30 cellular contexts compared by ENCODE assay signal in genomic region chr10:53597835-53598251, GRCh38.
A peak's percentile ranks its signal among the peaks of the same experiment; 100 is the strongest.
DNase-seq lines count a peak whose midpoint lies in the region; ATAC-seq and TF ChIP-seq lines count a peak whose summit lies in the region.
"Had no signal": no experiment of that assay in that cellular context is flagged by ENCODE, and none has a peak within 500 bp of the region (broad histone marks: within the 10 kb centered on the region; RNA-seq: fewer than 3 reads in every experiment).

No MANE protein-coding gene starts in this region.

- ATAC-seq in Right ventricle myocardium superior (ENCODE audit: poor library complexity): no peak
- ATAC-seq in lower lobe of right lung: no peak
- no peak for ATAC-seq in GM21529 (IDR thresholded peaks at IDR 0.05; ENCODE audit: unreplicated experiment)
- ATAC-seq: effector memory CD8-positive, alpha-beta T cell; naive thymus-derived CD8-positive, alpha-beta T cell; right lobe of liver; stimulated activated naive CD8-positive, alpha-beta T cell treated with anti-CD3 and anti-CD28 coated beads, Interleukin-15, amount 100 ng/mL, for 72 hours; T-helper 17 cell had no signal

- H3K36me3 ChIP-seq in mammary epithelial cell (ENCODE audit: insufficient read depth, low read length): no peaks in the 10 kb centered on the region
- H3K36me3 ChIP-seq in breast epithelium: no peaks in the 10 kb centered on the region
- H3K36me3 ChIP-seq in lower lobe of right lung: no peaks in the 10 kb centered on the region
- H3K36me3 ChIP-seq: brain microvascular endothelial cell, esophagus muscularis mucosa, right lobe of liver, thyroid gland had no signal

- CTCF ChIA-PET in mammary epithelial cell (lab: Charles Lee; ENCODE audit: low non-redundant PET): no interaction called here

- no peaks in the 10 kb centered on the region for H3K79me2 ChIP-seq in mammary epithelial cell (ENCODE audit: insufficient read depth, low read length)
- H3K79me2 ChIP-seq: parathyroid adenoma had no signal

- in situ Hi-C loops in mammary epithelial cell (cut with MboI; ENCODE audit: low sequenced_read_pairs in 2 of 2): no loop called here

- peaks cover 21% of the 10 kb centered on the region for H3K4me1 ChIP-seq in mammary epithelial cell (ENCODE audit: insufficient read depth, low read length)
- no peaks in the 10 kb centered on the region for H3K4me1 ChIP-seq in breast epithelium
- no peaks in the 10 kb centered on the region for H3K4me1 ChIP-seq in lower lobe of right lung
- H3K4me1 ChIP-seq: esophagus muscularis mucosa, parathyroid adenoma, right lobe of liver, thyroid gland had no signal

- H3K9me3 ChIP-seq in mammary epithelial cell (replicated peaks; ENCODE audit: insufficient read depth, low read length) (no peaks in the 10 kb centered on the region), breast epithelium (no peaks in the 10 kb centered on the region), lower lobe of right lung (no peaks in the 10 kb centered on the region)
- H3K9me3 ChIP-seq: esophagus muscularis mucosa, right lobe of liver, thyroid gland had no signal

- intact Hi-C loops in mammary epithelial cell (cut with micrococcal nuclease): loop anchor here (2.0 to 5.0 kb wide), 2 partner anchors 241 to 387 kb away; no protein-coding TSS in a partner anchor
- intact Hi-C loops in breast epithelium (cut with DNase I; ENCODE audit: low total_unique reads): no loop called here
- intact Hi-C loops in Right ventricle myocardium superior (cut with DNase I): no loop called here
- intact Hi-C loops in lower lobe of right lung (cut with DNase I): no loop called here

- no peaks in the 10 kb centered on the region for H3K27me3 ChIP-seq in mammary epithelial cell (ENCODE audit: insufficient read depth, low read length)
- no peaks in the 10 kb centered on the region for H3K27me3 ChIP-seq in breast epithelium
- H3K27me3 ChIP-seq in lower lobe of right lung (ENCODE audit: low read depth): no peaks in the 10 kb centered on the region
- H3K27me3 ChIP-seq: brain microvascular endothelial cell, right lobe of liver, thyroid gland had no signal

- H3K27ac ChIP-seq in mammary epithelial cell (ENCODE audit: insufficient read depth, low read depth, low read length) (peak overlapping the region; percentile 68), breast epithelium (no peak overlapping the region), lower lobe of right lung (no peak overlapping the region)
- H3K27ac ChIP-seq: 22Rv1, brain microvascular endothelial cell, esophagus muscularis mucosa, parathyroid adenoma, right lobe of liver, SK-N-MC, thyroid gland had no signal

- dilution Hi-C loops in mammary epithelial cell (cut with HindIII; ENCODE audit: low sequenced_read_pairs): no loop called here

- H3K4me3 ChIP-seq in mammary epithelial cell (replicated peaks in 1 of 3; ENCODE audit: insufficient read depth in 1 of 3, low read depth in 2 of 3, low read length in 3 of 3) (no peak overlapping the region), breast epithelium (no peak overlapping the region), lower lobe of right lung (no peak overlapping the region)
- H3K4me3 ChIP-seq: esophagus muscularis mucosa, right lobe of liver, SK-N-MC, thyroid gland had no signal

- H4K20me1 ChIP-seq in mammary epithelial cell (ENCODE audit: insufficient read depth, low read length): no peaks in the 10 kb centered on the region

- H3K4me2 ChIP-seq in mammary epithelial cell (ENCODE audit: insufficient read depth, low read depth, low read length): no peak overlapping the region

- no peak for TF ChIP-seq CTCF in mammary epithelial cell (conservative IDR thresholded peaks at IDR 0.05 in 1 of 2, IDR thresholded peaks at IDR 0.05 in 1 of 2; ENCODE audit: extremely low read depth in 1 of 2, insufficient read depth in 1 of 2, low read depth in 1 of 2, low read length in 2 of 2)
- TF ChIP-seq CTCF in breast epithelium (IDR thresholded peaks at IDR 0.05): no peak
- TF ChIP-seq CTCF in lower lobe of right lung (IDR thresholded peaks at IDR 0.05): no peak

- 82% methylated on average over 2 of the region's 2 CpGs for WGBS in mammary epithelial cell (ENCODE audit: low coverage, missing lambda C conversion rate)

- peak overlapping the region; percentile 58 for H2AFZ ChIP-seq in mammary epithelial cell (ENCODE audit: low read depth, low read length)
- H2AFZ ChIP-seq: parathyroid adenoma had no signal

- TF ChIP-seq POLR2A in breast epithelium (IDR thresholded peaks at IDR 0.05): no peak

- DNase-seq in mammary epithelial cell (no peak), breast epithelium (ENCODE audit: low spot score in 2 of 2) (no peak), iPS DF 4.7 (ENCODE audit: extremely low read depth, low spot score) (peak; percentile 88), myocyte (ENCODE audit: low read depth) (peak; percentile 3), OCI-M2 (lab: John Stamatoyannopoulos, UW; ENCODE audit: unreplicated experiment) (no peak), Right ventricle myocardium superior (no peak), lower lobe of right lung (no peak)
- DNase-seq: activated CD4-positive, alpha-beta T cell treated with anti-CD3 and anti-CD28 coated beads for 4 hours; activated CD8-positive, alpha-beta memory T cell treated with anti-CD3 and anti-CD28 coated beads for 24 hours; activated gamma-delta T cell; activated T-cell treated with anti-CD3 and anti-CD28 coated beads, Interleukin-2, amount 50 U/mL, for 1 hour; brain microvascular endothelial cell; CD4-positive, CD25-positive, alpha-beta regulatory T cell; effector memory CD8-positive, alpha-beta T cell; foreskin melanocyte; GOT3; kidney glomerular epithelial cell; naive thymus-derived CD8-positive, alpha-beta T cell; NCI-H1048; NCI-H187 treated with DMSO at 0.1 percent for 48 hours; NCI-H526 treated with DMSO at 0.1 percent for 48 hours; right lobe of liver; stimulated activated naive CD8-positive, alpha-beta T cell treated with anti-CD3 and anti-CD28 coated beads, Interleukin-15, amount 100 ng/mL, for 72 hours; T-helper 17 cell; thyroid gland had no signal

- H3K9ac ChIP-seq in mammary epithelial cell (ENCODE audit: insufficient read depth, low read length): no peak overlapping the region
- H3K9ac ChIP-seq: parathyroid adenoma had no signal

- no TSS peak for BruUV-seq in mammary epithelial cell (replicated peaks; lab: Mats Ljungman, UMichigan)

Comparison
In these comparisons a context has a peak if more than half of its experiments do, and no peak if none do; other contexts are left out.
1. DNase-seq: peak in iPS DF 4.7 (single experiment) and myocyte (single experiment); none in mammary epithelial cell (single experiment), breast epithelium (0 of 2), OCI-M2 (single experiment), Right ventricle myocardium superior (single experiment) and lower lobe of right lung (single experiment).